Comparison of ENCODE assay signal across 30 cellular contexts in genomic region chr13:96475103-96475502, GRCh38.
"Had no signal": no experiment of that assay in that cellular context is flagged by ENCODE, and none has a peak within 500 bp of the region (broad histone marks: within the 10 kb centered on the region; RNA-seq: fewer than 3 reads in every experiment).

No MANE protein-coding gene starts in this region.

- H3K4me1 Mint-ChIP-seq: activated CD4-positive, alpha-beta T cell treated with anti-CD3 and anti-CD28 coated beads, Interleukin-2, amount 10 ng/mL, durations not matched to agents 24 days and 14 days; activated naive CD8-positive, alpha-beta T cell treated with anti-CD3 and anti-CD28 coated beads for 36 hours; activated T-helper 17 cell treated with anti-CD3 and anti-CD28 coated beads, Interleukin-2, amount 50 U/mL, for 72 hours had no signal

- H3K27me3 Mint-ChIP-seq: activated CD4-positive, alpha-beta T cell treated with anti-CD3 and anti-CD28 coated beads, Interleukin-2, amount 10 ng/mL, durations not matched to agents 24 days and 14 days; activated naive CD8-positive, alpha-beta T cell treated with anti-CD3 and anti-CD28 coated beads for 36 hours had no signal

- H3K27me3 ChIP-seq: brain microvascular endothelial cell, MG63 had no signal

- DNase-seq: activated CD4-positive, alpha-beta T cell treated with anti-CD3 and anti-CD28 coated beads, Interleukin-2, amount 10 ng/mL, durations not matched to agents 24 days and 14 days; activated CD4-positive, alpha-beta T cell treated with anti-CD3 and anti-CD28 coated beads, Interleukin-2, amount 50 U/mL, for 4 hours; activated CD8-positive, alpha-beta T cell treated with anti-CD3 and anti-CD28 coated beads for 36 hours; activated effector memory CD4-positive, alpha-beta T cell treated with anti-CD3 and anti-CD28 coated beads, Interleukin-2, amount 50 U/mL, for 16 hours; activated naive CD4-positive, alpha-beta T cell; activated naive CD4-positive, alpha-beta T cell treated with anti-CD3 and anti-CD28 coated beads, Interleukin-2, amount 50 U/mL, for 16 hours; activated naive CD8-positive, alpha-beta T cell treated with anti-CD3 and anti-CD28 coated beads for 36 hours; activated T-cell treated with anti-CD3 and anti-CD28 coated beads, Interleukin-2, amount 50 U/mL, for 1 hour; activated T-cell treated with anti-CD3 and anti-CD28 coated beads, Interleukin-2, amount 50 U/mL, for 72 hours; amniotic stem cell; aorta; brain microvascular endothelial cell; Karpas-422; KBM-7; MG63; NCI-H1048; NCI-H1436 treated with DMSO at 0.1 percent for 48 hours; NCI-H1694 treated with DMSO at 0.1 percent for 48 hours; NCI-H2029; NCI-H510A; NCI-H526; NCI-H748 treated with DMSO at 0.1 percent for 48 hours; NK-92 treated with Interleukin-12 subunit alpha and Interleukin-12 subunit beta, amount 100 ng/mL, for 24 hours; PC-9; SK-N-SH had no signal

- H3K4me2 ChIP-seq: PC-9, SK-N-SH had no signal

- H3K4me1 ChIP-seq: SJSA1 had no signal

- H3K36me3 Mint-ChIP-seq: activated naive CD8-positive, alpha-beta T cell treated with anti-CD3 and anti-CD28 coated beads for 36 hours had no signal

- H3K36me3 ChIP-seq: brain microvascular endothelial cell, MG63, SJSA1 had no signal

- H3K9me3 Mint-ChIP-seq: activated CD4-positive, alpha-beta T cell treated with anti-CD3 and anti-CD28 coated beads, Interleukin-2, amount 10 ng/mL, durations not matched to agents 24 days and 14 days had no signal

- ATAC-seq: activated CD8-positive, alpha-beta T cell treated with anti-CD3 and anti-CD28 coated beads for 36 hours; activated T-cell treated with anti-CD3 and anti-CD28 coated beads, Interleukin-2, amount 50 U/mL, for 72 hours; activated T-helper 17 cell treated with anti-CD3 and anti-CD28 coated beads, Interleukin-2, amount 50 U/mL, for 72 hours had no signal

- H3K4me3 Mint-ChIP-seq: activated CD4-positive, alpha-beta T cell treated with anti-CD3 and anti-CD28 coated beads, Interleukin-2, amount 10 ng/mL, durations not matched to agents 24 days and 14 days; activated CD8-positive, alpha-beta T cell treated with anti-CD3 and anti-CD28 coated beads for 36 hours; activated naive CD8-positive, alpha-beta T cell treated with anti-CD3 and anti-CD28 coated beads for 36 hours; activated T-cell treated with anti-CD3 and anti-CD28 coated beads, Interleukin-2, amount 50 U/mL, for 72 hours; activated T-helper 17 cell treated with anti-CD3 and anti-CD28 coated beads, Interleukin-2, amount 50 U/mL, for 72 hours; T-helper 1 cell treated with Interleukin-12 subunit alpha and Interleukin-12 subunit beta and Interleukin-4 antibody, amounts not matched to agents 30 μg/mL and 1 μg/mL, for 36 hours; T-helper 2 cell treated with Interferon-gamma antibody and Interleukin-4, amounts not matched to agents 5 μg/mL and 100 μg/mL, for 36 hours had no signal

- H3K9me3 ChIP-seq: MG63, SJSA1, SK-N-SH had no signal

- H3K27ac Mint-ChIP-seq: activated CD4-positive, alpha-beta T cell treated with anti-CD3 and anti-CD28 coated beads, Interleukin-2, amount 10 ng/mL, durations not matched to agents 24 days and 14 days; activated CD8-positive, alpha-beta T cell treated with anti-CD3 and anti-CD28 coated beads for 36 hours; activated naive CD8-positive, alpha-beta T cell treated with anti-CD3 and anti-CD28 coated beads for 36 hours; activated T-cell treated with anti-CD3 and anti-CD28 coated beads, Interleukin-2, amount 50 U/mL, for 72 hours; activated T-helper 17 cell treated with anti-CD3 and anti-CD28 coated beads, Interleukin-2, amount 50 U/mL, for 72 hours; T-helper 1 cell treated with Interleukin-12 subunit alpha and Interleukin-12 subunit beta and Interleukin-4 antibody, amounts not matched to agents 30 μg/mL and 1 μg/mL, for 36 hours; T-helper 2 cell treated with Interferon-gamma antibody and Interleukin-4, amounts not matched to agents 5 μg/mL and 100 μg/mL, for 36 hours had no signal

- H2AFZ ChIP-seq: PC-9 had no signal

- H3K9me2 ChIP-seq: SK-N-SH had no signal

- H3K4me3 ChIP-seq: MG63, PC-9, SJSA1 had no signal

- H3K27ac ChIP-seq: brain microvascular endothelial cell, PC-9, RWPE1, SJSA1 had no signal
